In genomic region chr19:41206456-41206855, GRCh38 we compare ENCODE assay signal across 24 cellular contexts. TPM values are rescaled to one million over a fixed set of nuclear protein-coding genes. Genes with fewer than 3 reads are reported as not detected.
A peak's percentile ranks its signal among the peaks of the same experiment; 100 is the strongest.
DNase-seq lines count a peak whose midpoint lies in the region; ATAC-seq and TF ChIP-seq lines count a peak whose summit lies in the region.
"Had no signal": no experiment of that assay in that cellular context is flagged by ENCODE, and none has a peak within 500 bp of the region (broad histone marks: within the 10 kb centered on the region; RNA-seq: fewer than 3 reads in every experiment).

No MANE protein-coding gene starts in this region.

- TF ChIP-seq CTCF in WTC11 (IDR thresholded peaks at IDR 0.05) (no peak), mesothelial cell of epicardium (IDR thresholded peaks at IDR 0.05; ENCODE audit: unreplicated experiment) (no peak), lower lobe of right lung (IDR thresholded peaks at IDR 0.05) (no peak), PC-3 (conservative IDR thresholded peaks at IDR 0.05; ENCODE audit: low read depth, low read length) (no peak)

- H3K36me3 Mint-ChIP-seq in WTC11 (peaks cover 45% of the 10 kb centered on the region), mesothelial cell of epicardium (peaks cover 9% of the 10 kb centered on the region)
- H3K36me3 Mint-ChIP-seq: activated naive CD4-positive, alpha-beta T cell treated with anti-CD3 and anti-CD28 coated beads, Interleukin-2, amount 50 U/mL, for 24 hours; natural killer cell; stimulated activated memory B cell treated with anti-CD40 and anti-IgM and Interleukin-4, amounts not matched to agents 10 μg/mL and 1 μg/mL and 100 μg/mL, for 72 hours had no signal

- H2AFZ ChIP-seq in GM23248 (peak overlapping the region; percentile 86), PC-3 (ENCODE audit: low read length) (no peak overlapping the region)

- H3F3A ChIP-seq in GM23248 (ENCODE audit: insufficient read depth): peaks cover 24% of the 10 kb centered on the region; the same call in 1 of the 2 replicates
- no peaks in the 10 kb centered on the region for H3F3A ChIP-seq in PC-3 (ENCODE audit: low read length, unreplicated experiment)

- H3K4me3 ChIP-seq in GM23248: no peak overlapping the region
- peak overlapping the region in 3 of 5 donors; percentile 26 to 75 (median 62) for H3K4me3 ChIP-seq in subcutaneous abdominal adipose tissue (ENCODE audit: low read depth in 1 of 5, low read length in 5 of 5)
- H3K4me3 ChIP-seq in lower lobe of right lung: no peak overlapping the region
- no peak overlapping the region for H3K4me3 ChIP-seq in PC-3 (ENCODE audit: low read length)
- H3K4me3 ChIP-seq: skin epidermis had no signal

- H3K9me3 ChIP-seq in GM23248 (ENCODE audit: low read depth) (no peaks in the 10 kb centered on the region), subcutaneous abdominal adipose tissue (ENCODE audit: control insufficient read depth in 5 of 5, low read length in 5 of 5) (no peaks in the 10 kb centered on the region), lower lobe of right lung (no peaks in the 10 kb centered on the region), PC-3 (ENCODE audit: low read length) (no peaks in the 10 kb centered on the region)
- H3K9me3 ChIP-seq: thoracic aorta had no signal

- no peaks in the 10 kb centered on the region for H3K79me2 ChIP-seq in GM23248 (ENCODE audit: insufficient read depth)
- H3K79me2 ChIP-seq in PC-3 (ENCODE audit: low read length): no peaks in the 10 kb centered on the region

- H3K9ac ChIP-seq in GM23248 (no peak overlapping the region), subcutaneous abdominal adipose tissue (ENCODE audit: low read length in 5 of 5) (peak overlapping the region in 1 of 5 donors; percentile 69), PC-3 (ENCODE audit: low read length) (no peak overlapping the region)

- 24 to 35% methylated on average over 9 of the region's 9 CpGs for WGBS in GM23248 (ENCODE audit: low coverage in 1 of 2, low lambda C conversion rate in 2 of 2, missing lambda C conversion rate in 2 of 2), 2 experiments

- H3K27me3 ChIP-seq in GM23248 (replicated peaks; ENCODE audit: insufficient read depth) (no peaks in the 10 kb centered on the region), subcutaneous abdominal adipose tissue (ENCODE audit: control insufficient read depth in 5 of 5, insufficient read depth in 4 of 5, low read length in 5 of 5) (no peaks in the 10 kb centered on the region), lower lobe of right lung (ENCODE audit: low read depth) (no peaks in the 10 kb centered on the region), PC-3 (ENCODE audit: low read length) (no peaks in the 10 kb centered on the region)

- DNase-seq in GM23248 (peak; percentile 62), WTC11 (ENCODE audit: low spot score) (no peak), mesothelial cell of epicardium (ENCODE audit: low spot score in 2 of 2, unreplicated experiment in 2 of 2) (no peak), lower lobe of right lung (no peak), PC-3 (no peak)
- DNase-seq: activated CD4-positive, alpha-beta T cell treated with anti-CD3 and anti-CD28 coated beads for 48 hours; anterior cingulate cortex; central memory CD4-positive, alpha-beta T cell; DND-41; GOT3; kidney; natural killer cell; NCI-H1436; NCI-H510A; NK-92 treated with Interleukin-12 subunit alpha and Interleukin-12 subunit beta, amount 100 ng/mL, for 24 hours had no signal

- H3K9me3 Mint-ChIP-seq in WTC11: no peaks in the 10 kb centered on the region
- H3K9me3 Mint-ChIP-seq in mesothelial cell of epicardium: no peaks in the 10 kb centered on the region
- H3K9me3 Mint-ChIP-seq: activated naive CD4-positive, alpha-beta T cell treated with anti-CD3 and anti-CD28 coated beads, Interleukin-2, amount 50 U/mL, for 24 hours; natural killer cell; stimulated activated memory B cell treated with anti-CD40 and anti-IgM and Interleukin-4, amounts not matched to agents 10 μg/mL and 1 μg/mL and 100 μg/mL, for 72 hours had no signal

- H3K4me1 ChIP-seq in GM23248 (ENCODE audit: insufficient read depth) (peaks cover 18% of the 10 kb centered on the region), subcutaneous abdominal adipose tissue (ENCODE audit: control insufficient read depth in 5 of 5, insufficient read depth in 5 of 5, low read length in 5 of 5) (peaks cover 7 to 19% (median 16%) of the 10 kb centered on the region in 5 donors), lower lobe of right lung (no peaks in the 10 kb centered on the region), PC-3 (ENCODE audit: insufficient read depth, low read length) (no peaks in the 10 kb centered on the region)

- ATAC-seq in WTC11: no peak
- no peak for ATAC-seq in lower lobe of right lung
- ATAC-seq in GM19395 (IDR thresholded peaks at IDR 0.05; ENCODE audit: unreplicated experiment): no peak
- no peak for ATAC-seq in PC-3
- ATAC-seq: natural killer cell had no signal

- H3K27ac ChIP-seq in GM23248: 0 out of 2 replicates have a peak overlapping the region, but pooled peaks have one; percentile 1
- peak overlapping the region; percentile 69 for H3K27ac ChIP-seq in subcutaneous abdominal adipose tissue (ENCODE audit: low read depth, low read length)
- H3K27ac ChIP-seq in lower lobe of right lung: no peak overlapping the region
- no peak overlapping the region for H3K27ac ChIP-seq in PC-3 (ENCODE audit: low read length)
- H3K27ac ChIP-seq: epithelial cell of prostate had no signal

- H3K36me3 ChIP-seq in GM23248 (ENCODE audit: low read depth) (no peaks in the 10 kb centered on the region), subcutaneous abdominal adipose tissue (ENCODE audit: control insufficient read depth in 5 of 5, insufficient read depth in 5 of 5, low read length in 5 of 5) (peaks cover 0 to 2% (median 0%) of the 10 kb centered on the region in 5 donors), lower lobe of right lung (peaks cover 6% of the 10 kb centered on the region), PC-3 (ENCODE audit: low read depth, low read length) (no peaks in the 10 kb centered on the region)
- H3K36me3 ChIP-seq: thoracic aorta had no signal

- BruUV-seq in PC-3 (replicated peaks; lab: Mats Ljungman, UMichigan): no TSS peak

- H3K9me2 ChIP-seq in GM23248 (ENCODE audit: insufficient read depth) (no peaks in the 10 kb centered on the region), PC-3 (replicated peaks; ENCODE audit: low read length) (no peaks in the 10 kb centered on the region)

- peaks cover 2% of the 10 kb centered on the region for H3K4me1 Mint-ChIP-seq in WTC11
- peaks cover 2% of the 10 kb centered on the region for H3K4me1 Mint-ChIP-seq in mesothelial cell of epicardium

- H3K27ac Mint-ChIP-seq in WTC11: peak overlapping the region; percentile 54; the same call in 1 of the 2 replicates
- peak overlapping the region; percentile 28 for H3K27ac Mint-ChIP-seq in mesothelial cell of epicardium
- H3K27ac Mint-ChIP-seq: activated naive CD4-positive, alpha-beta T cell treated with anti-CD3 and anti-CD28 coated beads, Interleukin-2, amount 50 U/mL, for 24 hours; natural killer cell; stimulated activated memory B cell treated with anti-CD40 and anti-IgM and Interleukin-4, amounts not matched to agents 10 μg/mL and 1 μg/mL and 100 μg/mL, for 72 hours had no signal

- H4K20me1 ChIP-seq in GM23248 (ENCODE audit: insufficient read depth): no peaks in the 10 kb centered on the region
- no peaks in the 10 kb centered on the region for H4K20me1 ChIP-seq in PC-3 (ENCODE audit: low read length)

- no peak overlapping the region for H3K4me2 ChIP-seq in GM23248 (ENCODE audit: unreplicated experiment)
- H3K4me2 ChIP-seq in PC-3 (ENCODE audit: low read length): no peak overlapping the region

- in situ Hi-C loops in GM23248 (cut with MboI): no loop called here

- H3K4me3 Mint-ChIP-seq in WTC11 (no peak overlapping the region), mesothelial cell of epicardium (no peak overlapping the region)
- H3K4me3 Mint-ChIP-seq: activated naive CD4-positive, alpha-beta T cell treated with anti-CD3 and anti-CD28 coated beads, Interleukin-2, amount 50 U/mL, for 24 hours; natural killer cell; stimulated activated memory B cell treated with anti-CD40 and anti-IgM and Interleukin-4, amounts not matched to agents 10 μg/mL and 1 μg/mL and 100 μg/mL, for 72 hours had no signal

- H3K27me3 Mint-ChIP-seq in WTC11 (ENCODE audit: low read depth) (no peaks in the 10 kb centered on the region), mesothelial cell of epicardium (ENCODE audit: low read depth) (no peaks in the 10 kb centered on the region)
- H3K27me3 Mint-ChIP-seq: activated naive CD4-positive, alpha-beta T cell treated with anti-CD3 and anti-CD28 coated beads, Interleukin-2, amount 50 U/mL, for 24 hours had no signal

- intact Hi-C loops in lower lobe of right lung (cut with DNase I): no loop called here
- intact Hi-C loops in PC-3 (cut with micrococcal nuclease): no loop called here

- POLR2A ChIA-PET in WTC11 (lab: Charles Lee) (no interaction called here), PC-3 (lab: Charles Lee; ENCODE audit: unreplicated experiment) (no interaction called here)

- CTCF ChIA-PET in WTC11 (lab: Charles Lee): no interaction called here
- CTCF ChIA-PET in PC-3 (lab: Charles Lee): no interaction called here

RNA-seq across cellular contexts. Expression of gene AXL, which starts 12.6 kb away (rescaled TPM):
- 401 and 421 TPM in 2 replicates for total RNA-seq in GM23248 (2014; rRNA removed; shearing (Covaris generic))
- polyA plus RNA-seq in GM23248 (2016; fragmentation: Nextera tagmentation; extraction: Ambion mirVana): 340 and 348 TPM in 2 replicates
- 25.0 to 27.3 TPM (median 27.0 TPM) in 3 replicates for total RNA-seq in WTC11 (2021)
- 60.0 to 61.0 TPM (median 60.6 TPM) in 3 replicates for total RNA-seq in mesothelial cell of epicardium
- total RNA-seq in lower lobe of right lung: 92.7 TPM
- 172 and 202 TPM in 2 replicates for total RNA-seq in PC-3 (2014; rRNA removed)

RNA-seq across cellular contexts. Expression of gene CYP2S1, which starts 13.4 kb away (rescaled TPM):
- total RNA-seq in GM23248 (2014; rRNA removed; shearing (Covaris generic)): 0.13 TPM in 1 of 2 replicates, not detected in the other
- not detected in 2 replicates for polyA plus RNA-seq in GM23248 (2016; fragmentation: Nextera tagmentation; extraction: Ambion mirVana)
- total RNA-seq in WTC11 (2021) (173 to 191 TPM (median 188 TPM) in 3 replicates), mesothelial cell of epicardium (12.8 to 15.5 TPM (median 13.2 TPM) in 3 replicates), lower lobe of right lung (11.0 TPM), PC-3 (2014; rRNA removed) (8.6 and 10.3 TPM in 2 replicates)
- total RNA-seq: MCF 10A, SK-MEL-5 had no signal

RNA-seq across cellular contexts. Expression of gene HNRNPUL1, which starts 57.7 kb away (rescaled TPM):
- total RNA-seq in GM23248 (2014; rRNA removed; shearing (Covaris generic)): 107 and 111 TPM in 2 replicates
- polyA plus RNA-seq in GM23248 (2016; fragmentation: Nextera tagmentation; extraction: Ambion mirVana): 105 and 112 TPM in 2 replicates
- 246 to 282 TPM (median 257 TPM) in 3 replicates for total RNA-seq in WTC11 (2021)
- 246 to 262 TPM (median 249 TPM) in 3 replicates for total RNA-seq in mesothelial cell of epicardium
- 191 TPM for total RNA-seq in lower lobe of right lung
- 158 and 198 TPM in 2 replicates for total RNA-seq in PC-3 (2014; rRNA removed)

Comparison
In these comparisons a context has a peak if more than half of its experiments do, and no peak if none do; other contexts are left out.
1. H3K27ac ChIP-seq: peak in GM23248 (single experiment) and subcutaneous abdominal adipose tissue (single experiment); none in lower lobe of right lung (single experiment) and PC-3 (single experiment).
2. H3K4me3 ChIP-seq: peak in subcutaneous abdominal adipose tissue (3 of 5); none in GM23248 (single experiment), lower lobe of right lung (single experiment) and PC-3 (single experiment).
3. RNA of gene CYP2S1, which starts 13.4 kb away (total RNA-seq): 173 to 191 TPM in WTC11; 12.8 to 15.5 TPM in mesothelial cell of epicardium, 11.0 TPM in lower lobe of right lung (single experiment), 8.6 to 10.3 TPM in PC-3 and 0.13 TPM in GM23248; every median in the first group is over 10 times any median in the second.